In the genomic region with DNA sequence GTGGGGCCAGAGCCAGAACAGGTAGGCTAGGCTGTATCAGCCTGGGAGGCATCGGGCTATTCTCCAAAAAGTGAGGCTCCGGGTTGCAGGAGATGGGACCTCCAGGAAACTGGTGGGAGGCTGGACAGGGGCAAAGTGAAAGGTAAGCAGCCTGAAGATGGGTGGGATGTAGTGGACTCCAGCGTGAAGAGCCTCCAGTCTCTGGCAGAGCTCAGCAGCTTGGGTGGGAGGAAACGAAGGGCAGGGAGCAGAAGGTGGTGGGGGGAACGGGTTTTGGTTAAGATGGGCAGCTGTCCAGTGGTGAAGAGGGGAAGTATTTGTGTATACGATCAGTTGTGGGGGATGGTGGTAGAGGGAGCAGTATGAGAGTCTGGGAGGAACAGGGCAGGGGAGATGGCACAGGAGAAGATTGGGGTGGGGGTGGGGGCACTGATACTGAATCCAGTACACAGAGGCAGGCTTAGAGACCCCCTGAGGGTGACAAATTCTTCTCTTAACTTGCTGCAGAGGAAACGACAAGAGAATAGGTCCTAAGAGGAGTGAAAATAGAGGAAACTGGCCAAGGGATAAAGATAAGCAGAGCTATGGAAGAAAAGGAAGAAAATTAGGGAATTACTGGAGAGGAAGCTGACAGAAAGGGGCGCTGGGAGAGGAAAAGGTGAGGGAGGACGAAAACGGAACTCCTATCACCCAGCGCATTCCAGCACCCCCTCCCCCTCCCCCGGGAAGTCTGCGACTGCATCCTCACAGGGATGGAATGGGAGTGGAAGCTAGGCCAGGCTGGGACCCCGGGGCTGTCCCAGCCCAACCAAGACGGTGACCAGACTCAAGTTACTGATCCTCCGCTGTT, we compare ENCODE assay signal across 24 cellular contexts. TPM values are rescaled to one million over a fixed set of nuclear protein-coding genes. Genes with fewer than 3 reads are reported as not detected.
A peak's percentile ranks its signal among the peaks of the same experiment; 100 is the strongest.
DNase-seq lines count a peak whose midpoint lies in the region; ATAC-seq and TF ChIP-seq lines count a peak whose summit lies in the region.
"Had no signal": no experiment of that assay in that cellular context is flagged by ENCODE, and none has a peak within 500 bp of the region (broad histone marks: within the 10 kb centered on the region; RNA-seq: fewer than 3 reads in every experiment).

No MANE protein-coding gene starts in this region.

- H2AFZ ChIP-seq in SK-N-SH (ENCODE audit: low read depth), result no peak overlapping the region

- H3K9me3 Mint-ChIP-seq in activated CD8-positive, alpha-beta memory T cell treated with anti-CD3 and anti-CD28 coated beads, Interleukin-2, amount 10 ng/mL, durations not matched to agents 7 days and 5 days (ENCODE audit: low read depth), result no peaks in the 10 kb centered on the region
- H3K9me3 Mint-ChIP-seq in osteocyte (ENCODE audit: unreplicated experiment), result no peaks in the 10 kb centered on the region
- no peaks in the 10 kb centered on the region for H3K9me3 Mint-ChIP-seq in stimulated activated naive CD8-positive, alpha-beta T cell treated with anti-CD3 and anti-CD28 coated beads, Interleukin-15, amount 100 ng/mL, for 72 hours

- POLR2A ChIA-PET in SK-N-SH (lab: Yijun Ruan, JAX), result no interaction called here

- no peak for TF ChIP-seq EP300 in SK-N-SH (IDR thresholded peaks at IDR 0.05; ENCODE audit: borderline replicate concordance in 1 of 2, low read depth in 1 of 2, low read length in 1 of 2)

- no peaks in the 10 kb centered on the region for H3K9me2 ChIP-seq in SK-N-SH

- WGBS in SK-N-SH (ENCODE audit: low lambda C conversion rate), result 15% methylated on average over 16 of the region's 16 CpGs

- H3K27ac ChIP-seq in SK-N-SH (ENCODE audit: low read depth in 2 of 2, low read length in 1 of 2), result no peak overlapping the region
- H3K27ac ChIP-seq in iPS-20b (ENCODE audit: low read length), result no peak overlapping the region
- H3K27ac ChIP-seq: 22Rv1, coronary artery, gastroesophageal sphincter, neutrophil, RWPE1, upper lobe of right lung had no signal

- H3K36me3 ChIP-seq in SK-N-SH (replicated peaks in 1 of 2; ENCODE audit: control insufficient read depth in 1 of 2, insufficient read depth in 2 of 2, low read length in 1 of 2) (no peaks in the 10 kb centered on the region), iPS-20b (ENCODE audit: insufficient read depth, low read depth, low read length) (no peaks in the 10 kb centered on the region)
- H3K36me3 ChIP-seq: gastroesophageal sphincter, neutrophil, upper lobe of right lung had no signal

- H3K9me3 ChIP-seq in SK-N-SH (no peaks in the 10 kb centered on the region), iPS-20b (ENCODE audit: insufficient read depth, low read depth, low read length) (peaks cover 2% of the 10 kb centered on the region; the same call in 1 of the 2 replicates)
- H3K9me3 ChIP-seq: gastroesophageal sphincter, neutrophil, upper lobe of right lung had no signal

- H4K20me1 ChIP-seq in SK-N-SH (ENCODE audit: insufficient read depth), result peaks cover 23% of the 10 kb centered on the region

- no peaks in the 10 kb centered on the region for H3K36me3 Mint-ChIP-seq in activated CD8-positive, alpha-beta memory T cell treated with anti-CD3 and anti-CD28 coated beads, Interleukin-2, amount 10 ng/mL, durations not matched to agents 7 days and 5 days
- H3K36me3 Mint-ChIP-seq in osteocyte (ENCODE audit: unreplicated experiment), result no peaks in the 10 kb centered on the region

- ATAC-seq in SK-N-SH treated with all-trans-retinoic acid at 6 μM for 48 hours (no peak), GM21360 (IDR thresholded peaks at IDR 0.05; ENCODE audit: unreplicated experiment) (no peak)
- no peak for ATAC-seq in activated CD8-positive, alpha-beta memory T cell treated with anti-CD3 and anti-CD28 coated beads, Interleukin-2, amount 10 ng/mL, durations not matched to agents 7 days and 5 days
- no peak for ATAC-seq in stimulated activated naive CD8-positive, alpha-beta T cell treated with anti-CD3 and anti-CD28 coated beads, Interleukin-15, amount 100 ng/mL, for 72 hours
- ATAC-seq: gastroesophageal sphincter; stimulated activated naive CD8-positive, alpha-beta T cell treated with anti-CD3 and anti-CD28 coated beads, Interleukin-15, Interleukin-2, amounts not matched to agents 100 U/mL and 50 U/mL, for 24 hours; upper lobe of right lung had no signal

- no peak for TF ChIP-seq RAD21 in SK-N-SH (IDR thresholded peaks at IDR 0.05; ENCODE audit: low read length)

- H3K79me2 ChIP-seq in SK-N-SH (ENCODE audit: insufficient read depth), result no peaks in the 10 kb centered on the region

- peaks cover 88% of the 10 kb centered on the region for H3K27me3 ChIP-seq in SK-N-SH (ENCODE audit: insufficient read depth)
- peaks cover 100% of the 10 kb centered on the region for H3K27me3 ChIP-seq in iPS-20b (ENCODE audit: insufficient read depth, low read length)

- H3K27me3 Mint-ChIP-seq in activated CD8-positive, alpha-beta memory T cell treated with anti-CD3 and anti-CD28 coated beads, Interleukin-2, amount 10 ng/mL, durations not matched to agents 7 days and 5 days, result peaks cover 83% of the 10 kb centered on the region
- peaks cover 80% of the 10 kb centered on the region for H3K27me3 Mint-ChIP-seq in osteocyte (ENCODE audit: unreplicated experiment)
- peaks cover 88% of the 10 kb centered on the region for H3K27me3 Mint-ChIP-seq in stimulated activated naive CD8-positive, alpha-beta T cell treated with anti-CD3 and anti-CD28 coated beads, Interleukin-15, amount 100 ng/mL, for 72 hours

- DNase-seq in SK-N-SH (peak; percentile 41), osteocyte (ENCODE audit: extremely low spot score, unreplicated experiment) (peak; percentile 64), iPS-NIHi11 (ENCODE audit: low spot score) (no peak)
- DNase-seq in activated CD8-positive, alpha-beta memory T cell treated with anti-CD3 and anti-CD28 coated beads, Interleukin-2, amount 10 ng/mL, durations not matched to agents 7 days and 5 days, result peak; percentile 30
- DNase-seq in stimulated activated naive CD8-positive, alpha-beta T cell treated with anti-CD3 and anti-CD28 coated beads, Interleukin-15, amount 100 ng/mL, for 72 hours, result no peak
- DNase-seq: activated naive CD4-positive, alpha-beta T cell; erythroblast; GF-D8; NCI-H1436; NCI-H446 treated with DMSO at 0.1 percent for 48 hours; stimulated activated CD4-positive, alpha-beta T cell treated with anti-CD3 and anti-CD28 coated beads, Interleukin-15, amount 100 ng/mL, for 24 hours; stimulated activated naive CD8-positive, alpha-beta T cell treated with anti-CD3 and anti-CD28 coated beads, Interleukin-15, Interleukin-2, amounts not matched to agents 100 U/mL and 50 U/mL, for 24 hours; T-helper 2 cell; upper lobe of right lung had no signal

- H3K4me2 ChIP-seq in SK-N-SH, result no peak overlapping the region

- no peak overlapping the region for H3K27ac Mint-ChIP-seq in activated CD8-positive, alpha-beta memory T cell treated with anti-CD3 and anti-CD28 coated beads, Interleukin-2, amount 10 ng/mL, durations not matched to agents 7 days and 5 days
- H3K27ac Mint-ChIP-seq in osteocyte (ENCODE audit: unreplicated experiment), result no peak overlapping the region
- no peak overlapping the region for H3K27ac Mint-ChIP-seq in stimulated activated naive CD8-positive, alpha-beta T cell treated with anti-CD3 and anti-CD28 coated beads, Interleukin-15, amount 100 ng/mL, for 72 hours

- peaks cover 0 to 10% of the 10 kb centered on the region in 2 experiments; a peak in 1 of 4 replicates for H3K4me1 ChIP-seq in SK-N-SH (ENCODE audit: control insufficient read depth in 1 of 2, insufficient read depth in 2 of 2, low read depth in 1 of 2, low read length in 1 of 2)
- peaks cover 22% of the 10 kb centered on the region; the same call in 1 of the 2 replicates for H3K4me1 ChIP-seq in iPS-20b (ENCODE audit: insufficient read depth, low read length)

- no peaks in the 10 kb centered on the region for H3F3A ChIP-seq in SK-N-SH (replicated peaks; ENCODE audit: insufficient read depth)

- H3K4me3 ChIP-seq in SK-N-SH (ENCODE audit: low read depth in 2 of 2, low read length in 1 of 2), result no peak overlapping the region
- H3K4me3 ChIP-seq in iPS-20b (ENCODE audit: low read length), result peak overlapping the region; percentile 61; the same call in 1 of the 2 replicates
- H3K4me3 ChIP-seq: coronary artery, gastroesophageal sphincter, upper lobe of right lung had no signal

- H3K4me1 Mint-ChIP-seq in activated CD8-positive, alpha-beta memory T cell treated with anti-CD3 and anti-CD28 coated beads, Interleukin-2, amount 10 ng/mL, durations not matched to agents 7 days and 5 days, result peaks cover 17% of the 10 kb centered on the region
- H3K4me1 Mint-ChIP-seq in osteocyte (ENCODE audit: unreplicated experiment), result peaks cover 20% of the 10 kb centered on the region
- H3K4me1 Mint-ChIP-seq in stimulated activated naive CD8-positive, alpha-beta T cell treated with anti-CD3 and anti-CD28 coated beads, Interleukin-15, amount 100 ng/mL, for 72 hours, result peaks cover 39% of the 10 kb centered on the region

- H3K9ac ChIP-seq in SK-N-SH (no peak overlapping the region), iPS-20b (ENCODE audit: low read depth, low read length) (no peak overlapping the region)

- CTCF ChIA-PET in SK-N-SH (lab: Yijun Ruan, JAX), result interaction anchor here (0.6 to 4.3 kb wide), 12 partner anchors 11 to 263 kb away, joined by 3 to 24 read pairs (median 6); partner anchors contain the start of gene SPR
- CTCF ChIA-PET in activated CD8-positive, alpha-beta memory T cell treated with anti-CD3 and anti-CD28 coated beads, Interleukin-2, amount 10 ng/mL, durations not matched to agents 7 days and 5 days (lab: Charles Lee), result interaction anchor here (1.0 to 1.3 kb wide), 4 partner anchors 12 to 59 kb away, joined by 3 to 5 read pairs (median 4); no protein-coding TSS in a partner anchor

- H3K4me3 Mint-ChIP-seq in activated CD8-positive, alpha-beta memory T cell treated with anti-CD3 and anti-CD28 coated beads, Interleukin-2, amount 10 ng/mL, durations not matched to agents 7 days and 5 days, result no peak overlapping the region
- no peak overlapping the region for H3K4me3 Mint-ChIP-seq in osteocyte (ENCODE audit: unreplicated experiment)
- H3K4me3 Mint-ChIP-seq in stimulated activated naive CD8-positive, alpha-beta T cell treated with anti-CD3 and anti-CD28 coated beads, Interleukin-15, amount 100 ng/mL, for 72 hours, result peak overlapping the region in 1 of 2 donors; percentile 15

- no peak for TF ChIP-seq CTCF in SK-N-SH (IDR thresholded peaks at IDR 0.05)
- no peak for TF ChIP-seq CTCF in osteocyte (IDR thresholded peaks at IDR 0.05)

TF ChIP-seq in SK-N-SH treated with all-trans-retinoic acid at 6 μM for 48 hours, 23 proteins besides CTCF, POLR2A, EP300 and RAD21 (continues in another document):
- TF ChIP-seq ISL1 (CRISPR knock-in tag; IDR thresholded peaks at IDR 0.05), result no peak

RNA-seq across cellular contexts. Expression of gene EMX1, which starts 2.9 kb away (rescaled TPM):
- polyA plus RNA-seq in SK-N-SH (2012; rRNA removed), result not detected in 2 replicates
- polyA plus RNA-seq in SK-N-SH (2012; cell fraction: cytosol; rRNA removed), result not detected in 2 replicates
- polyA plus RNA-seq in SK-N-SH (2012; cell fraction: nucleus; rRNA removed), result not detected in 2 replicates
- not detected for total RNA-seq in activated CD8-positive, alpha-beta memory T cell treated with anti-CD3 and anti-CD28 coated beads, Interleukin-2, amount 10 ng/mL, durations not matched to agents 7 days and 5 days
- total RNA-seq in osteocyte, result not detected in 2 replicates
- total RNA-seq: H4, upper lobe of right lung had no signal
- polyA plus RNA-seq: BJ had no signal

RNA-seq across cellular contexts. Expression of gene SPR, which starts 27.2 kb away (rescaled TPM):
- 25.7 and 27.5 TPM in 2 replicates for polyA plus RNA-seq in SK-N-SH (2012; rRNA removed)
- polyA plus RNA-seq in SK-N-SH (2012; cell fraction: cytosol; rRNA removed), result 27.8 and 30.1 TPM in 2 replicates
- 15.1 and 18.6 TPM in 2 replicates for polyA plus RNA-seq in SK-N-SH (2012; cell fraction: nucleus; rRNA removed)
- total RNA-seq in activated CD8-positive, alpha-beta memory T cell treated with anti-CD3 and anti-CD28 coated beads, Interleukin-2, amount 10 ng/mL, durations not matched to agents 7 days and 5 days, result 1 to 10 TPM; 1.3 to 3.1 TPM
- 6.2 and 7.1 TPM in 2 replicates for total RNA-seq in osteocyte

Comparison
In these comparisons a context has a peak if more than half of its experiments do, and no peak if none do; other contexts are left out.
1. DNase-seq: peak in SK-N-SH (single experiment), activated CD8-positive, alpha-beta memory T cell treated with anti-CD3 and anti-CD28 coated beads, Interleukin-2, amount 10 ng/mL, durations not matched to agents 7 days and 5 days (single experiment) and osteocyte (single experiment); none in iPS-NIHi11 (single experiment) and stimulated activated naive CD8-positive, alpha-beta T cell treated with anti-CD3 and anti-CD28 coated beads, Interleukin-15, amount 100 ng/mL, for 72 hours (0 of 2).